Comparison of ENCODE assay signal across 8 cellular contexts in the genomic region with DNA sequence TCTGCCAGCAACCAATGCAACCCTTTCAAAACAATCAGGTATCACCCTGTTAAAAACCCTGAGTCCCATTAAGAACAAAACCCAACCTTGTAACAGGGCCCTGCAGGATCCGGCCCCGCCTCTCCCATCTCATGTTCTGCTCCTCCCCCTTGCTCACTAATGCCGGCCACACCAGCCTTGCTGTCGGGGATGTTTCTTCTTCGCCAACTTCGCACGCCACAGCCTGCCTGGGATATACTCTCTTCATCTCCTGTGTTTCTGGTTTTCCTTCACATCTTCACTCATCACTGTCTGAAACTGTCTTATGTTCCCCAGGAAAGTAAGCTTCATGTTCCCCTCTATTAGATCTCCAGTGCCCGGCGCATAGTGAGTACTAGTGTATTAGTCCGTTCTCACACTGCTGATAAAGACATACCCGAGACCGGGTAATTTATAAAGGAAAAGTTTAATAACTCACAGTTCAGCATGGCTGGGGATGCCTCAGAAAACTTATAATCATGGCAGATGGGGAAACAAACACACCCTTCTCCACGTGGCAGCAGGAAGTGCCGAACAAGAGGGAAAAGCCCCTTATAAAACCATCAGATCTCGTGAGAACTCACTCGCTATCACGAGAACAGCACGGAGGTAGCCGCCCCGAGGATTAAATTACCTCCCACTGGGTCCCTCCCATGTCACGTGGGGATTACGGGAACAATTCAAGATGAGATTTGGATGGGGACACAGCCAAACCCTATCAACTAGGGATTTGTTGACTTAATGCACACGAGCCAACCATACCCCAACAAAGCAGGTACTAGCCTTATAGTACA. TPM values are rescaled to one million over a fixed set of nuclear protein-coding genes. Genes with fewer than 3 reads are reported as not detected.
DNase-seq lines count a peak whose midpoint lies in the region; ATAC-seq and TF ChIP-seq lines count a peak whose summit lies in the region.

No MANE protein-coding gene starts in this region.

- H3K9me3 ChIP-seq in PC-3 (ENCODE audit: low read length) (no peaks in the 10 kb centered on the region), fibroblast of lung (ENCODE audit: control insufficient read depth, insufficient read depth, low read depth, low read length) (no peaks in the 10 kb centered on the region), neural progenitor cell (ENCODE audit: low read depth) (no peaks in the 10 kb centered on the region)

- no peak overlapping the region for H3K27ac ChIP-seq in PC-3 (ENCODE audit: low read length)
- peak overlapping the region; percentile 49 for H3K27ac ChIP-seq in fibroblast of lung (ENCODE audit: insufficient read depth, low read length)
- no peak overlapping the region for H3K27ac ChIP-seq in neural progenitor cell

- H3K27me3 Mint-ChIP-seq in neural progenitor cell (ENCODE audit: insufficient read depth, low read depth): peaks cover 7% of the 10 kb centered on the region

- 0 out of 2 replicates have a peak overlapping the region, but pooled peaks have one; percentile 23 for H3K4me3 ChIP-seq in PC-3 (ENCODE audit: low read length)
- peak overlapping the region; percentile 30 to 89 (median 58) for H3K4me3 ChIP-seq in fibroblast of lung (replicated peaks in 1 of 4; ENCODE audit: control extremely low read depth in 1 of 4, insufficient read depth in 1 of 4, low read depth in 3 of 4, low read length in 4 of 4)
- peak overlapping the region; percentile 43 for H3K4me3 ChIP-seq in neural progenitor cell

- no peaks in the 10 kb centered on the region for H3K9me3 Mint-ChIP-seq in neural progenitor cell

- peak; percentile 85 for DNase-seq in COLO829 (ENCODE audit: low spot score)
- DNase-seq in PC-3: no peak
- DNase-seq in fibroblast of lung (ENCODE audit: low read depth in 2 of 2): peak; percentile 66 to 87
- peak; percentile 81 for DNase-seq in neural progenitor cell (ENCODE audit: low spot score)
- DNase-seq in activated T-cell treated with anti-CD3 and anti-CD28 coated beads, Interleukin-2, amount 50 U/mL, for 1 hour: no peak
- no peak for DNase-seq in GM10266 (ENCODE audit: extremely low spot score)

- POLR2A ChIA-PET in PC-3 (lab: Charles Lee; ENCODE audit: unreplicated experiment): interaction anchor here (0.7 kb wide), 1 partner anchor 88 kb away, joined by 3 read pairs; no protein-coding TSS in a partner anchor

- H3K36me3 Mint-ChIP-seq in neural progenitor cell: peaks cover 18% of the 10 kb centered on the region

- H3K4me1 ChIP-seq in PC-3 (ENCODE audit: insufficient read depth, low read length) (peaks cover 13% of the 10 kb centered on the region; the same call in 1 of the 2 replicates), fibroblast of lung (ENCODE audit: control insufficient read depth, extremely low read depth, insufficient read depth, low read length) (no peaks in the 10 kb centered on the region), neural progenitor cell (peaks cover 29% of the 10 kb centered on the region)

- peak overlapping the region; percentile 7; the same call in 1 of the 2 replicates for H3K4me2 ChIP-seq in PC-3 (ENCODE audit: low read length)
- peak overlapping the region; percentile 42 for H3K4me2 ChIP-seq in fibroblast of lung (ENCODE audit: extremely low read depth, insufficient read depth, low read length)
- H3K4me2 ChIP-seq in neural progenitor cell: peak overlapping the region; percentile 73

- TF ChIP-seq CTCF in PC-3 (conservative IDR thresholded peaks at IDR 0.05; ENCODE audit: low read depth, low read length): no peak
- TF ChIP-seq CTCF in fibroblast of lung (conservative IDR thresholded peaks at IDR 0.05 in 1 of 2, IDR thresholded peaks at IDR 0.05 in 1 of 2; ENCODE audit: low read depth in 1 of 2, low read length in 2 of 2): no peak
- no peak for TF ChIP-seq CTCF in neural progenitor cell (IDR thresholded peaks at IDR 0.05)
- no peak for TF ChIP-seq CTCF in GM10266 (IDR thresholded peaks at IDR 0.05; ENCODE audit: control insufficient read depth, insufficient read depth, low read depth, missing control alignments)

- no peaks in the 10 kb centered on the region for H3K9me2 ChIP-seq in PC-3 (replicated peaks; ENCODE audit: low read length)

- H2AFZ ChIP-seq in PC-3 (ENCODE audit: low read length): no peak overlapping the region
- H2AFZ ChIP-seq in fibroblast of lung (ENCODE audit: low read length): peak overlapping the region; percentile 7
- peak overlapping the region; percentile 13 for H2AFZ ChIP-seq in neural progenitor cell (replicated peaks)

- H3K4me1 Mint-ChIP-seq in neural progenitor cell: peaks cover 44% of the 10 kb centered on the region

- CTCF ChIA-PET in PC-3 (lab: Charles Lee): no interaction called here

- H3K4me3 Mint-ChIP-seq in neural progenitor cell: peak overlapping the region; percentile 69

- H3K79me2 ChIP-seq in PC-3 (ENCODE audit: low read length) (peaks cover 46% of the 10 kb centered on the region), fibroblast of lung (ENCODE audit: control insufficient read depth, insufficient read depth, low read length) (peaks cover 44% of the 10 kb centered on the region), neural progenitor cell (ENCODE audit: low read depth) (peaks cover 66% of the 10 kb centered on the region)

- no peaks in the 10 kb centered on the region for H3K27me3 ChIP-seq in PC-3 (ENCODE audit: low read length)
- H3K27me3 ChIP-seq in fibroblast of lung (ENCODE audit: control insufficient read depth, insufficient read depth, low read length): no peaks in the 10 kb centered on the region
- H3K27me3 ChIP-seq in neural progenitor cell: no peaks in the 10 kb centered on the region

- H3K36me3 ChIP-seq in PC-3 (ENCODE audit: low read depth, low read length): peaks cover 18% of the 10 kb centered on the region
- peaks cover 5% of the 10 kb centered on the region for H3K36me3 ChIP-seq in fibroblast of lung (ENCODE audit: control insufficient read depth, insufficient read depth, low read length)
- peaks cover 8% of the 10 kb centered on the region for H3K36me3 ChIP-seq in neural progenitor cell

- no peak overlapping the region for H3K9ac ChIP-seq in PC-3 (ENCODE audit: low read length)
- H3K9ac ChIP-seq in fibroblast of lung (ENCODE audit: insufficient read depth, low read length): peak overlapping the region; percentile 39
- no peak overlapping the region for H3K9ac ChIP-seq in neural progenitor cell

- peak overlapping the region; percentile 11 for H3K27ac Mint-ChIP-seq in neural progenitor cell

- peaks cover 21% of the 10 kb centered on the region for H4K20me1 ChIP-seq in PC-3 (ENCODE audit: low read length)
- no peaks in the 10 kb centered on the region for H4K20me1 ChIP-seq in fibroblast of lung (ENCODE audit: control insufficient read depth, extremely low read depth, insufficient read depth, low read length)
- peaks cover 7% of the 10 kb centered on the region for H4K20me1 ChIP-seq in neural progenitor cell (ENCODE audit: low read depth)

- ATAC-seq in PC-3 (peak; percentile 60), HG03025 (IDR thresholded peaks at IDR 0.05; ENCODE audit: low FRiP score, unreplicated experiment) (no peak), HG02763 (IDR thresholded peaks at IDR 0.05; ENCODE audit: unreplicated experiment) (no peak)

- BruUV-seq in PC-3 (replicated peaks; lab: Mats Ljungman, UMichigan): no TSS peak

- no peaks in the 10 kb centered on the region for H3F3A ChIP-seq in PC-3 (ENCODE audit: low read length, unreplicated experiment)
- H3F3A ChIP-seq in neural progenitor cell (ENCODE audit: low read depth): peaks cover 44% of the 10 kb centered on the region

- intact Hi-C loops in PC-3 (cut with micrococcal nuclease): no loop called here

RNA-seq across cellular contexts. Expression of a gene that starts 5.1 kb away (rescaled TPM):
- 41.4 and 48.1 TPM in 2 replicates for total RNA-seq in PC-3 (2014; rRNA removed)
- 19.5 TPM in 2 replicates for total RNA-seq in fibroblast of lung
- 9.2 and 10.5 TPM in 2 replicates for polyA plus RNA-seq in fibroblast of lung
- 10.0 and 12.9 TPM in 2 replicates for polyA plus RNA-seq in fibroblast of lung (2012)
- 5.9 and 6.4 TPM in 2 replicates for polyA minus RNA-seq in fibroblast of lung (ENCODE audit: low replicate concordance)
- total RNA-seq in neural progenitor cell (ENCODE audit: low replicate concordance): 15.9 and 16.3 TPM in 2 replicates

RNA-seq across cellular contexts. Expression of a gene that starts 25.3 kb away (rescaled TPM):
- 9.6 and 10.8 TPM in 2 replicates for total RNA-seq in PC-3 (2014; rRNA removed)
- total RNA-seq in fibroblast of lung: 42.1 and 47.2 TPM in 2 replicates
- 20.4 and 35.3 TPM in 2 replicates for polyA plus RNA-seq in fibroblast of lung
- polyA plus RNA-seq in fibroblast of lung (2012): 15.9 and 24.3 TPM in 2 replicates
- polyA minus RNA-seq in fibroblast of lung (ENCODE audit: low replicate concordance): 28.0 and 51.5 TPM in 2 replicates
- total RNA-seq in neural progenitor cell (ENCODE audit: low replicate concordance): 9.2 and 9.6 TPM in 2 replicates

RNA-seq across cellular contexts. Expression of a gene that starts 32.9 kb away (rescaled TPM):
- not detected in 2 replicates for total RNA-seq in PC-3 (2014; rRNA removed)
- 4.1 and 5.6 TPM in 2 replicates for total RNA-seq in fibroblast of lung
- polyA plus RNA-seq in fibroblast of lung: 2.2 and 2.3 TPM in 2 replicates
- polyA plus RNA-seq in fibroblast of lung (2012): 2.8 and 3.4 TPM in 2 replicates
- 2.8 and 14.7 TPM in 2 replicates for polyA minus RNA-seq in fibroblast of lung (ENCODE audit: low replicate concordance)
- total RNA-seq in neural progenitor cell (ENCODE audit: low replicate concordance): 4.5 and 7.4 TPM in 2 replicates

Comparison
In these comparisons a context has a peak if more than half of its experiments do, and no peak if none do; other contexts are left out.
1. DNase-seq: peak in COLO829 (single experiment), fibroblast of lung (2 of 2) and neural progenitor cell (single experiment); none in PC-3 (single experiment), activated T-cell treated with anti-CD3 and anti-CD28 coated beads, Interleukin-2, amount 50 U/mL, for 1 hour (single experiment) and GM10266 (single experiment).
2. H3K4me2 ChIP-seq: peak in every context shown above with its lines; median percentile 73 in neural progenitor cell; 42 in fibroblast of lung; 7 in PC-3.
3. Peak in every context shown above with its lines, with median percentiles within 50 percentile points of each other: H3K4me3 ChIP-seq.